8 cellular contexts compared by ENCODE assay signal in genomic region chr11:46826310-46827044, GRCh38. TPM values are rescaled to one million over a fixed set of nuclear protein-coding genes. Genes with fewer than 3 reads are reported as not detected.
DNase-seq lines count a peak whose midpoint lies in the region; TF ChIP-seq lines count a peak whose summit lies in the region.

No MANE protein-coding gene starts in this region.

- no peak overlapping the region for H2AK5ac ChIP-seq in H9 (ENCODE audit: insufficient read length, low read length)

- no peak overlapping the region for H3K14ac ChIP-seq in H9 (ENCODE audit: insufficient read depth, low read length)

- no peaks in the 10 kb centered on the region for H3K9me3 Mint-ChIP-seq in H9

- TF ChIP-seq CTCF in H9 (conservative IDR thresholded peaks at IDR 0.05), result no peak; the same call in 2 of the 3 replicates
- TF ChIP-seq CTCF in kidney epithelial cell (IDR thresholded peaks at IDR 0.05; ENCODE audit: insufficient read depth, low read length, poor library complexity, severe bottlenecking), result no peak

- WGBS in H9 (ENCODE audit: extremely low coverage, insufficient read length, low lambda C conversion rate), result no CpG with 5 or more reads among the region's 32 CpGs

- H3K79me1 ChIP-seq in H9 (ENCODE audit: insufficient read depth, low read depth, low read length, poor library complexity, severe bottlenecking), result peaks cover 6% of the 10 kb centered on the region

- peak overlapping the region; percentile 63 to 76 for H3K4me3 Mint-ChIP-seq in H9

- H3K27me3 Mint-ChIP-seq in H9 (ENCODE audit: low read depth), result no peaks in the 10 kb centered on the region

- DNase-seq in ELR (ENCODE audit: low read depth), result peak; percentile 84
- DNase-seq in H9, result peak; percentile 90
- DNase-seq in NCI-H1092 treated with DMSO at 0.1 percent for 48 hours (lab: John Stamatoyannopoulos, UW), result peak; percentile 68
- peak; percentile 51 to 62 for DNase-seq in activated CD4-positive, alpha-beta T cell treated with anti-CD3 and anti-CD28 coated beads for 24 hours (ENCODE audit: low read depth in 2 of 2)
- DNase-seq in cerebellum (ENCODE audit: low spot score), result peak; percentile 89
- DNase-seq in kidney epithelial cell (ENCODE audit: low read depth), result peak; percentile 43
- peak; percentile 83 for DNase-seq in stimulated activated CD4-positive, alpha-beta T cell treated with anti-CD3 and anti-CD28 coated beads, Interleukin-15, amount 100 ng/mL, for 24 hours
- DNase-seq in DMS53 (lab: John Stamatoyannopoulos, UW), result no peak

- H2BK15ac ChIP-seq in H9 (ENCODE audit: low read depth, low read length), result no peak overlapping the region

- no peaks in the 10 kb centered on the region for H3K4me1 ChIP-seq in H9 (ENCODE audit: insufficient read depth, low read length)

- no peak overlapping the region for H3T11ph ChIP-seq in H9 (ENCODE audit: low read length)

- H3K27me3 ChIP-seq in H9 (ENCODE audit: insufficient read depth, low read length), result no peaks in the 10 kb centered on the region
- H3K27me3 ChIP-seq in kidney epithelial cell (ENCODE audit: control insufficient read depth, insufficient read depth, low read length), result no peaks in the 10 kb centered on the region

- peak overlapping the region; percentile 62 for H3K4me3 ChIP-seq in kidney epithelial cell (ENCODE audit: low read depth, low read length)

- H2BK120ac ChIP-seq in H9 (ENCODE audit: low read depth, low read length, poor library complexity, severe bottlenecking), result no peak overlapping the region

- no peak overlapping the region for H2BK12ac ChIP-seq in H9 (ENCODE audit: insufficient read length, low read depth, low read length)

- no peaks in the 10 kb centered on the region for H3K9me3 ChIP-seq in H9 (ENCODE audit: control insufficient read depth, low read depth, low read length)

- no peak overlapping the region for H2BK5ac ChIP-seq in H9 (ENCODE audit: insufficient read length, low read length)

- H4K20me1 ChIP-seq in H9 (ENCODE audit: control insufficient read depth, insufficient read depth, insufficient read length), result no peaks in the 10 kb centered on the region

- H3K79me2 ChIP-seq in H9 (ENCODE audit: insufficient read depth, low read length), result peaks cover 26% of the 10 kb centered on the region; the same call in 1 of the 2 replicates

- no peak overlapping the region for H3K27ac ChIP-seq in H9 (ENCODE audit: insufficient read length, low read depth, low read length)

- no peak overlapping the region for H4K91ac ChIP-seq in H9 (ENCODE audit: insufficient read length, low read depth, low read length)

- H3K36me3 ChIP-seq in kidney epithelial cell (ENCODE audit: control insufficient read depth, insufficient read depth, low read length), result no peaks in the 10 kb centered on the region

- no peak overlapping the region for H4K5ac ChIP-seq in H9 (ENCODE audit: insufficient read length, low read depth, low read length)

- no peak overlapping the region for H2BK20ac ChIP-seq in H9 (ENCODE audit: low read depth, low read length, poor library complexity, severe bottlenecking)

- peaks cover 28 to 34% of the 10 kb centered on the region in 2 experiments for H3K4me1 Mint-ChIP-seq in H9

- no peak overlapping the region for H3K4ac ChIP-seq in H9 (ENCODE audit: low read depth, low read length)

- no peaks in the 10 kb centered on the region for H3K23me2 ChIP-seq in H9 (ENCODE audit: insufficient read length, low read depth, low read length, poor library complexity, severe bottlenecking)

- no peak overlapping the region for H3K9ac ChIP-seq in H9 (ENCODE audit: extremely low read depth, insufficient read length, low read length)

- no peak overlapping the region for H3K23ac ChIP-seq in H9 (ENCODE audit: insufficient read length, low read depth, low read length)

- H4K8ac ChIP-seq in H9 (replicated peaks; ENCODE audit: insufficient read length, low read depth, low read length), result no peak overlapping the region

- H3K56ac ChIP-seq in H9 (ENCODE audit: insufficient read length, low read depth, low read length), result no peak overlapping the region

- peaks cover 0 to 8% (median 5%) of the 10 kb centered on the region in 3 experiments; a peak in 4 of 7 replicates for H3K36me3 Mint-ChIP-seq in H9 (ENCODE audit: insufficient read depth in 1 of 3, low read depth in 3 of 3)

- H3K18ac ChIP-seq in H9 (ENCODE audit: insufficient read length, low read depth, low read length), result no peak overlapping the region

- H2AFZ ChIP-seq in H9 (ENCODE audit: low read length), result no peak overlapping the region

- H3K4me2 ChIP-seq in H9 (ENCODE audit: insufficient read depth, insufficient read length, low read length), result peak overlapping the region; percentile 32

- H3K27ac Mint-ChIP-seq in H9, result peak overlapping the region in 2 of 3 experiments; percentile 79 to 87; a peak in 3 of 7 replicates

RNA-seq across cellular contexts. Expression of gene CKAP5, which starts 19.6 kb away (rescaled TPM):
- total RNA-seq in H9 (2021) (172 and 190 TPM in 2 replicates), cerebellum (134 TPM), kidney epithelial cell (44.6 and 49.0 TPM in 2 replicates)
